ENCODE assay signal across 1 cellular context in genomic region chr17:46192211-46192483, GRCh38.
A peak's percentile ranks its signal among the peaks of the same experiment; 100 is the strongest.
TF ChIP-seq lines count a peak whose summit lies in the region.

No MANE protein-coding gene starts in this region.

TF ChIP-seq in K562, 482 proteins besides CTCF, POLR2A, EP300 and RAD21 (continued from another document):
- TF ChIP-seq E2F4 (CRISPR knock-in tag; IDR thresholded peaks at IDR 0.05; ENCODE audit: low read depth) (no peak), MAFG (tag; conservative IDR thresholded peaks at IDR 0.05) (no peak), NFRKB (IDR thresholded peaks at IDR 0.05; ENCODE audit: low read depth) (0 out of 2 replicates have a peak, but pooled peaks have one; percentile 26), GABPB1 (CRISPR knock-in tag; IDR thresholded peaks at IDR 0.05) (peak; percentile 56; the same call in 1 of the 2 replicates), TFAM (CRISPR knock-in tag; conservative IDR thresholded peaks at IDR 0.05) (no peak), ZFP36 (IDR thresholded peaks at IDR 0.05; ENCODE audit: low read depth, low read length, partially characterized antibody) (no peak), SNIP1 (IDR thresholded peaks at IDR 0.05; ENCODE audit: low read depth) (0 out of 2 replicates have a peak, but pooled peaks have one; percentile 1), CBFA2T2 (conservative IDR thresholded peaks at IDR 0.05) (no peak), FOXK2 (conservative IDR thresholded peaks at IDR 0.05 in 1 of 2, IDR thresholded peaks at IDR 0.05 in 1 of 2; ENCODE audit: low read depth in 2 of 2) (no peak), BDP1 (IDR thresholded peaks at IDR 0.05; ENCODE audit: insufficient read depth, insufficient read length) (no peak), HNRNPK (IDR thresholded peaks at IDR 0.05; ENCODE audit: low read depth, low read length, poor library complexity, severe bottlenecking) (no peak), XRCC5 (IDR thresholded peaks at IDR 0.05; ENCODE audit: low read depth, low read length) (no peak), ZNF324 (CRISPR knock-in tag; IDR thresholded peaks at IDR 0.05) (no peak)
